In the genomic region with DNA sequence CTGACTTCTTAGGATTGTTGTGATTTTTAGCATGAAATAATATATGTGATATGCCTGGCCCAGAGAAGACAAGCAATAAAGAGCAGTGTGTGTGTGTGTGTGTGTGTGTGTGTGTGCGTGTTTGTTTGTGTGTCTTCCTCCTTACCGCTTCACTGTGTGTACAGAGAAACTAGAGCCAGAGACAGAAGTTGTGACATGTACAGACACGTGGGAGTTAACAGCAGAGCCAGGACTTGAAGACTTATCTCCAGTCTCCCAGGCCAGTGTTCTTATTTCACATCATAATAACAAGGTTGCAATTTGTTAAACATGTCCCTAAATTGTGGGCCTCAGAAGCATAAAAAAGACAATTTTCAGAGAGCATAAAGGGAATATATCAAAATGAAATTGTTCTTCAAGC, we compare ENCODE assay signal across 27 cellular contexts.
A peak's percentile ranks its signal among the peaks of the same experiment; 100 is the strongest.
DNase-seq lines count a peak whose midpoint lies in the region; ATAC-seq and TF ChIP-seq lines count a peak whose summit lies in the region.
"Had no signal": no experiment of that assay in that cellular context is flagged by ENCODE, and none has a peak within 500 bp of the region (broad histone marks: within the 10 kb centered on the region; RNA-seq: fewer than 3 reads in every experiment).

No MANE protein-coding gene starts in this region.

- H3K4me3 Mint-ChIP-seq in endothelial cell (ENCODE audit: unreplicated experiment), result no peak overlapping the region
- H3K4me3 Mint-ChIP-seq: activated naive CD4-positive, alpha-beta T cell treated with anti-CD3 and anti-CD28 coated beads, Interleukin-2, amount 10 ng/mL, durations not matched to agents 7 days and 5 days; B cell; naive thymus-derived CD8-positive, alpha-beta T cell; stimulated activated naive CD8-positive, alpha-beta T cell treated with anti-CD3 and anti-CD28 coated beads, Interleukin-15, Interleukin-2, amounts not matched to agents 100 ng/mL and 50 ng/mL, for 24 hours had no signal

- no peaks in the 10 kb centered on the region for H3K9me3 ChIP-seq in prostate gland
- H3K9me3 ChIP-seq: MG63, transverse colon had no signal

- no peaks in the 10 kb centered on the region for H3K4me1 ChIP-seq in prostate gland (replicated peaks)
- H3K4me1 ChIP-seq: SJSA1 had no signal

- peak overlapping the region; percentile 6 for H3K27ac Mint-ChIP-seq in endothelial cell (ENCODE audit: unreplicated experiment)
- H3K27ac Mint-ChIP-seq: activated naive CD4-positive, alpha-beta T cell treated with anti-CD3 and anti-CD28 coated beads, Interleukin-2, amount 10 ng/mL, durations not matched to agents 7 days and 5 days; B cell; stimulated activated naive CD8-positive, alpha-beta T cell treated with anti-CD3 and anti-CD28 coated beads, Interleukin-15, Interleukin-2, amounts not matched to agents 100 ng/mL and 50 ng/mL, for 24 hours had no signal

- no peaks in the 10 kb centered on the region for H3K36me3 Mint-ChIP-seq in endothelial cell (ENCODE audit: low read depth, unreplicated experiment)
- H3K36me3 Mint-ChIP-seq: activated naive CD4-positive, alpha-beta T cell treated with anti-CD3 and anti-CD28 coated beads, Interleukin-2, amount 10 ng/mL, durations not matched to agents 7 days and 5 days; naive thymus-derived CD8-positive, alpha-beta T cell had no signal

- H3K27me3 Mint-ChIP-seq in endothelial cell (ENCODE audit: unreplicated experiment), result peaks cover 2% of the 10 kb centered on the region
- H3K27me3 Mint-ChIP-seq: B cell; naive thymus-derived CD8-positive, alpha-beta T cell; stimulated activated naive CD8-positive, alpha-beta T cell treated with anti-CD3 and anti-CD28 coated beads, Interleukin-15, Interleukin-2, amounts not matched to agents 100 ng/mL and 50 ng/mL, for 24 hours had no signal

- no peak overlapping the region for H3K4me3 ChIP-seq in prostate gland
- H3K4me3 ChIP-seq: MG63, PC-9, SJSA1, transverse colon had no signal

- intact Hi-C loops in prostate gland (cut with DNase I), result no loop called here

- WGBS in prostate gland, result 25% methylated on average over 3 of the region's 3 CpGs

- DNase-seq in DMS153 (lab: John Stamatoyannopoulos, UW) (peak; percentile 53), DMS153 treated with DMSO at 0.1 percent for 48 hours (lab: John Stamatoyannopoulos, UW; ENCODE audit: unreplicated experiment) (no peak), OCI-M1 (lab: John Stamatoyannopoulos, UW) (peak; percentile 84), endothelial cell (ENCODE audit: low spot score) (no peak), prostate gland (ENCODE audit: low spot score) (peak; percentile 30), DMS79 (lab: John Stamatoyannopoulos, UW) (no peak), NCI-H2029 (lab: John Stamatoyannopoulos, UW) (no peak)
- DNase-seq: 8988T; activated naive CD4-positive, alpha-beta T cell treated with anti-CD3 and anti-CD28 coated beads, Interleukin-2, amount 10 ng/mL, durations not matched to agents 7 days and 5 days; activated T-cell treated with anti-CD3 and anti-CD28 coated beads, Interleukin-2, amount 50 U/mL, for 48 hours; aorta; hypothalamus; mesendoderm; MG63; naive thymus-derived CD8-positive, alpha-beta T cell; NCI-H187 treated with DMSO at 0.1 percent for 48 hours; NCI-H748 treated with DMSO at 0.1 percent for 48 hours; PC-9; posterior cingulate gyrus; stimulated activated CD4-positive, alpha-beta T cell treated with anti-CD3 and anti-CD28 coated beads, Interleukin-1b, Interleukin-23, amount 100 ng/mL, for 48 hours; T-helper 2 cell; transverse colon had no signal

- H3K27me3 ChIP-seq in prostate gland (replicated peaks; ENCODE audit: insufficient read depth), result no peaks in the 10 kb centered on the region
- H3K27me3 ChIP-seq: MG63, SJSA1, transverse colon had no signal

- H3K27ac ChIP-seq in prostate gland, result no peak overlapping the region
- H3K27ac ChIP-seq: PC-9, SJSA1, transverse colon had no signal

- no peaks in the 10 kb centered on the region for H3K36me3 ChIP-seq in prostate gland
- H3K36me3 ChIP-seq: MG63, SJSA1, transverse colon had no signal

- no peak for TF ChIP-seq POLR2A in prostate gland (IDR thresholded peaks at IDR 0.05)

- H3K4me1 Mint-ChIP-seq in endothelial cell (ENCODE audit: unreplicated experiment), result peaks cover 13% of the 10 kb centered on the region

- H3K9me3 Mint-ChIP-seq in endothelial cell (ENCODE audit: unreplicated experiment), result no peaks in the 10 kb centered on the region
- H3K9me3 Mint-ChIP-seq: naive thymus-derived CD8-positive, alpha-beta T cell; stimulated activated naive CD8-positive, alpha-beta T cell treated with anti-CD3 and anti-CD28 coated beads, Interleukin-15, Interleukin-2, amounts not matched to agents 100 ng/mL and 50 ng/mL, for 24 hours had no signal

- TF ChIP-seq CTCF in endothelial cell (IDR thresholded peaks at IDR 0.05; ENCODE audit: unreplicated experiment) (no peak), prostate gland (IDR thresholded peaks at IDR 0.05) (no peak)

- ATAC-seq in GM19324 (IDR thresholded peaks at IDR 0.05; ENCODE audit: low FRiP score, unreplicated experiment), result no peak
- ATAC-seq: activated CD4-positive, CD25-positive, alpha-beta regulatory T cell treated with anti-CD3 and anti-CD28 coated beads, Interleukin-2, amount 50 U/mL, for 24 hours; naive thymus-derived CD8-positive, alpha-beta T cell had no signal

Comparison
In these comparisons a context has a peak if more than half of its experiments do, and no peak if none do; other contexts are left out.
1. DNase-seq: peak in DMS153 (single experiment), OCI-M1 (single experiment) and prostate gland (single experiment); none in DMS153 treated with DMSO at 0.1 percent for 48 hours (single experiment), endothelial cell (single experiment), DMS79 (single experiment) and NCI-H2029 (single experiment).